In genomic region chr7:142451817-142452216, GRCh38 we compare ENCODE assay signal across 25 cellular contexts.
"Had no signal": no experiment of that assay in that cellular context is flagged by ENCODE, and none has a peak within 500 bp of the region (broad histone marks: within the 10 kb centered on the region; RNA-seq: fewer than 3 reads in every experiment).

No MANE protein-coding gene starts in this region.

- DNase-seq: activated CD4-positive, alpha-beta T cell treated with anti-CD3 and anti-CD28 coated beads for 48 hours; activated CD4-positive, alpha-beta T cell treated with anti-CD3 and anti-CD28 coated beads, Interleukin-2, amount 50 U/mL, for 4 hours; activated CD4-positive, CD25-positive, alpha-beta regulatory T cell treated with anti-CD3 and anti-CD28 coated beads, Interleukin-2, amount 50 U/mL, for 72 hours; activated CD8-positive, alpha-beta memory T cell treated with anti-CD3 and anti-CD28 coated beads, Interleukin-2, amount 10 ng/mL, durations not matched to agents 7 days and 5 days; activated CD8-positive, alpha-beta T cell treated with anti-CD3 and anti-CD28 coated beads, Interleukin-2, amount 10 ng/mL, durations not matched to agents 7 days and 5 days; activated gamma-delta T cell treated with Interleukin-2 at 50 U/mL for 16 hours; activated naive CD4-positive, alpha-beta T cell treated with anti-CD3 and anti-CD28 coated beads, Interleukin-2, amount 50 U/mL, for 16 hours; activated T-cell treated with anti-CD3 and anti-CD28 coated beads, Interleukin-2, amount 50 U/mL, for 4 hours; aorta; central memory CD4-positive, alpha-beta T cell; MG63; NCI-H1092 treated with DMSO at 0.1 percent for 48 hours; NCI-H1417 treated with DMSO at 0.1 percent for 48 hours; NCI-H1694; NCI-H2029; NCI-H2107; NCI-H345; NCI-H510A; NCI-H526 treated with DMSO at 0.1 percent for 48 hours; NCI-H82; SIG-M5; T-helper 17 cell; T-helper 9 cell had no signal

- H3K27ac Mint-ChIP-seq: activated CD8-positive, alpha-beta memory T cell treated with anti-CD3 and anti-CD28 coated beads, Interleukin-2, amount 10 ng/mL, durations not matched to agents 7 days and 5 days; activated CD8-positive, alpha-beta T cell treated with anti-CD3 and anti-CD28 coated beads, Interleukin-2, amount 10 ng/mL, durations not matched to agents 7 days and 5 days; activated T-helper 17 cell treated with anti-CD3 and anti-CD28 coated beads, Interleukin-2, amount 50 U/mL, for 72 hours; T-helper 17 cell; WTC11 had no signal

- H3K9me3 ChIP-seq: MG63 had no signal

- H3K4me3 ChIP-seq: MG63 had no signal

- H3K27me3 Mint-ChIP-seq: activated T-helper 17 cell treated with anti-CD3 and anti-CD28 coated beads, Interleukin-2, amount 50 U/mL, for 72 hours had no signal

- H3K4me3 Mint-ChIP-seq: activated CD8-positive, alpha-beta memory T cell treated with anti-CD3 and anti-CD28 coated beads, Interleukin-2, amount 10 ng/mL, durations not matched to agents 7 days and 5 days; activated T-helper 17 cell treated with anti-CD3 and anti-CD28 coated beads, Interleukin-2, amount 50 U/mL, for 72 hours; T-helper 17 cell; WTC11 had no signal

- ATAC-seq: activated CD8-positive, alpha-beta memory T cell treated with anti-CD3 and anti-CD28 coated beads, Interleukin-2, amount 10 ng/mL, durations not matched to agents 7 days and 5 days; activated CD8-positive, alpha-beta T cell treated with anti-CD3 and anti-CD28 coated beads, Interleukin-2, amount 10 ng/mL, durations not matched to agents 7 days and 5 days; activated T-cell treated with anti-CD3 and anti-CD28 coated beads, Interleukin-2, amount 50 U/mL, for 4 hours; activated T-helper 17 cell treated with anti-CD3 and anti-CD28 coated beads, Interleukin-2, amount 50 U/mL, for 72 hours; T-helper 17 cell; WTC11 had no signal

- H3K36me3 Mint-ChIP-seq: activated CD8-positive, alpha-beta memory T cell treated with anti-CD3 and anti-CD28 coated beads, Interleukin-2, amount 10 ng/mL, durations not matched to agents 7 days and 5 days; WTC11 had no signal

- H3K27me3 ChIP-seq: MG63 had no signal

- H3K4me1 Mint-ChIP-seq: WTC11 had no signal

- H3K9me3 Mint-ChIP-seq: activated T-cell treated with anti-CD3 and anti-CD28 coated beads, Interleukin-2, amount 50 U/mL, for 4 hours; activated T-helper 17 cell treated with anti-CD3 and anti-CD28 coated beads, Interleukin-2, amount 50 U/mL, for 72 hours; WTC11 had no signal

- H3K36me3 ChIP-seq: MG63 had no signal
